ENCODE assay signal across 11 cellular contexts in the genomic region with DNA sequence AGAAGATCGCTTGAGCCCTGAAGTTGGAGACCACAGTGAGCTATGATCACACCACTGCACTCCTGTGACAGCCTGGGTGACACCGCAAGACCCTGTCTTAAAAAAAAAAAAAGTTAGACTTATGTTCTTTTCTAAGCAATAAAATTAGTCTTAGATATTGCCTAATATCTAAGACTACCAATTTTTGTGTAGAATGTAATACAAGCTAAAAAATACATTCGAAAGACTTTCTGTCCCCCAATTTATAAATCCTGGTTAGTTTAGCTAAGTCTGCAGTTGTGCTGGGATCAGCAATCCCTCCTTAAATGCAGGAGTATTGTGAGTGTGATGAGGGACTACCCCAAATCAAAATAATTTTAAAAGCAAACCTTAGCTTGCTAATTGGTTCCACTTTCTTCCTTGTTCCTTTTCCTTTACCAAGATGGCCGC. TPM values are rescaled to one million over a fixed set of nuclear protein-coding genes. Genes with fewer than 3 reads are reported as not detected.
DNase-seq lines count a peak whose midpoint lies in the region; ATAC-seq and TF ChIP-seq lines count a peak whose summit lies in the region.
"Had no signal": no experiment of that assay in that cellular context is flagged by ENCODE, and none has a peak within 500 bp of the region (broad histone marks: within the 10 kb centered on the region; RNA-seq: fewer than 3 reads in every experiment).

No MANE protein-coding gene starts in this region.

- TSS peak; percentile 14 for BruUV-seq in PC-3 (replicated peaks; lab: Mats Ljungman, UMichigan)

- no peak for DNase-seq in CD4-positive, alpha-beta memory T cell
- no peak for DNase-seq in PC-3
- no peak for DNase-seq in endodermal cell
- no peak for DNase-seq in osteocyte (ENCODE audit: extremely low spot score, unreplicated experiment)
- DNase-seq in activated effector memory CD4-positive, alpha-beta T cell treated with Interleukin-2 at 50 U/mL for 16 hours, result no peak
- no peak for DNase-seq in NCI-H345 (lab: John Stamatoyannopoulos, UW)
- DNase-seq in NCI-H2081 (lab: John Stamatoyannopoulos, UW), result no peak

- H3K4me3 ChIP-seq in CD4-positive, alpha-beta memory T cell (ENCODE audit: low read length in 2 of 2), result peak overlapping the region; percentile 64 to 81
- peak overlapping the region; percentile 82 for H3K4me3 ChIP-seq in PC-3 (ENCODE audit: low read length)
- H3K4me3 ChIP-seq in endodermal cell (ENCODE audit: low read length), result peak overlapping the region; percentile 90

- H3K79me2 ChIP-seq in PC-3 (ENCODE audit: low read length), result peaks cover 21% of the 10 kb centered on the region

- H3K9me3 ChIP-seq in CD4-positive, alpha-beta memory T cell (ENCODE audit: control insufficient read depth in 1 of 2, low read length in 2 of 2), result no peaks in the 10 kb centered on the region
- H3K9me3 ChIP-seq in PC-3 (ENCODE audit: low read length), result no peaks in the 10 kb centered on the region
- H3K9me3 ChIP-seq in endodermal cell (ENCODE audit: control insufficient read depth, low read length), result no peaks in the 10 kb centered on the region

- no peaks in the 10 kb centered on the region for H3K9me2 ChIP-seq in PC-3 (replicated peaks; ENCODE audit: low read length)

- no peaks in the 10 kb centered on the region for H3K36me3 ChIP-seq in CD4-positive, alpha-beta memory T cell (ENCODE audit: insufficient read depth, low read length)
- H3K36me3 ChIP-seq in PC-3 (ENCODE audit: low read depth, low read length) (peaks cover 12% of the 10 kb centered on the region), endodermal cell (ENCODE audit: control insufficient read depth, insufficient read depth, low read length) (peaks cover 22% of the 10 kb centered on the region)

- CTCF ChIA-PET in CD4-positive, alpha-beta memory T cell (lab: Charles Lee; ENCODE audit: partially characterized antibody), result interaction anchor here (0.6 to 9.0 kb wide), 13 partner anchors 10 to 654 kb away, joined by 3 to 114 read pairs (median 5); a partner anchor contains a TSS
- CTCF ChIA-PET in PC-3 (lab: Charles Lee), result interaction anchor here (0.5 to 1.4 kb wide), 5 partner anchors 11 to 159 kb away, joined by 3 to 10 read pairs (median 4); no protein-coding TSS in a partner anchor

- H3K27me3 ChIP-seq in CD4-positive, alpha-beta memory T cell (ENCODE audit: insufficient read depth, low read length), result no peaks in the 10 kb centered on the region
- H3K27me3 ChIP-seq in PC-3 (ENCODE audit: low read length), result no peaks in the 10 kb centered on the region
- H3K27me3 ChIP-seq in endodermal cell (ENCODE audit: control insufficient read depth, insufficient read depth, low read length, poor library complexity, severe bottlenecking), result peaks cover 29% of the 10 kb centered on the region

- no peaks in the 10 kb centered on the region for H3F3A ChIP-seq in PC-3 (ENCODE audit: low read length, unreplicated experiment)

- TF ChIP-seq CTCF in PC-3 (conservative IDR thresholded peaks at IDR 0.05; ENCODE audit: low read depth, low read length), result no peak
- TF ChIP-seq CTCF in endodermal cell (conservative IDR thresholded peaks at IDR 0.05), result no peak
- TF ChIP-seq CTCF in osteocyte (IDR thresholded peaks at IDR 0.05), result no peak

- ATAC-seq in PC-3 (no peak), HG03175 (IDR thresholded peaks at IDR 0.05; ENCODE audit: unreplicated experiment) (no peak)

- intact Hi-C loops in CD4-positive, alpha-beta memory T cell (cut with micrococcal nuclease), result loop anchor here (1.0 to 10.0 kb wide), 5 partner anchors 98 to 626 kb away; a partner anchor contains a TSS
- intact Hi-C loops in PC-3 (cut with micrococcal nuclease), result loop anchor here (2.0 kb wide), 1 partner anchor 98 kb away; a partner anchor contains a TSS

- H2AFZ ChIP-seq in PC-3 (ENCODE audit: low read length), result peak overlapping the region; percentile 90

- peak overlapping the region; percentile 90 for H3K4me2 ChIP-seq in PC-3 (ENCODE audit: low read length)

- peaks cover 10 to 23% of the 10 kb centered on the region in 2 donors for H3K36me3 Mint-ChIP-seq in CD4-positive, alpha-beta memory T cell
- H3K36me3 Mint-ChIP-seq in endodermal cell (ENCODE audit: low read depth) (peaks cover 21% of the 10 kb centered on the region), osteocyte (ENCODE audit: unreplicated experiment) (peaks cover 11% of the 10 kb centered on the region)

- peak overlapping the region; percentile 91 to 99 (median 96) for H3K4me3 Mint-ChIP-seq in CD4-positive, alpha-beta memory T cell
- H3K4me3 Mint-ChIP-seq in endodermal cell (peak overlapping the region; percentile 94), osteocyte (ENCODE audit: unreplicated experiment) (peak overlapping the region; percentile 93)

- H4K20me1 ChIP-seq in PC-3 (ENCODE audit: low read length), result no peaks in the 10 kb centered on the region

- H3K27ac Mint-ChIP-seq in CD4-positive, alpha-beta memory T cell, result peak overlapping the region; percentile 94 to 100 (median 98)
- H3K27ac Mint-ChIP-seq in endodermal cell (peak overlapping the region; percentile 97), osteocyte (ENCODE audit: unreplicated experiment) (peak overlapping the region; percentile 93)

- H3K9ac ChIP-seq in PC-3 (ENCODE audit: low read length) (peak overlapping the region; percentile 92; the same call in 1 of the 2 replicates), endodermal cell (ENCODE audit: extremely low read depth, low read length, poor library complexity, severe bottlenecking) (peak overlapping the region; percentile 73)

- no peaks in the 10 kb centered on the region for H3K27me3 Mint-ChIP-seq in CD4-positive, alpha-beta memory T cell
- H3K27me3 Mint-ChIP-seq in endodermal cell (ENCODE audit: insufficient read depth) (peaks cover 25% of the 10 kb centered on the region), osteocyte (ENCODE audit: unreplicated experiment) (peaks cover under 1% of the 10 kb centered on the region)

- H3K4me1 Mint-ChIP-seq in CD4-positive, alpha-beta memory T cell, result peaks cover 34 to 50% (median 39%) of the 10 kb centered on the region in 4 donors
- H3K4me1 Mint-ChIP-seq in endodermal cell (peaks cover 17% of the 10 kb centered on the region), osteocyte (ENCODE audit: unreplicated experiment) (peaks cover 34% of the 10 kb centered on the region)

- POLR2A ChIA-PET in CD4-positive, alpha-beta memory T cell (lab: Charles Lee; ENCODE audit: partially characterized antibody), result interaction anchor here (0.7 to 2.8 kb wide), 20 partner anchors 8 to 702 kb away, joined by 3 to 27 read pairs (median 4); a partner anchor contains a TSS
- POLR2A ChIA-PET in PC-3 (lab: Charles Lee; ENCODE audit: unreplicated experiment), result interaction anchor here (0.6 to 0.8 kb wide), 6 partner anchors 81 to 353 kb away, joined by 3 to 9 read pairs (median 6); no protein-coding TSS in a partner anchor

- peaks cover 45% of the 10 kb centered on the region for H3K4me1 ChIP-seq in CD4-positive, alpha-beta memory T cell (ENCODE audit: insufficient read depth, low read length)
- H3K4me1 ChIP-seq in PC-3 (ENCODE audit: insufficient read depth, low read length) (peaks cover 54% of the 10 kb centered on the region), endodermal cell (ENCODE audit: control insufficient read depth, insufficient read depth, low read length) (peaks cover 3% of the 10 kb centered on the region)

- H3K27ac ChIP-seq in CD4-positive, alpha-beta memory T cell (ENCODE audit: low read depth, low read length), result peak overlapping the region; percentile 92
- H3K27ac ChIP-seq in PC-3 (ENCODE audit: low read length), result no peak overlapping the region
- H3K27ac ChIP-seq in endodermal cell (ENCODE audit: low read depth, low read length), result no peak overlapping the region

- peaks cover 0 to 3% (median 0%) of the 10 kb centered on the region in 8 donors for H3K9me3 Mint-ChIP-seq in CD4-positive, alpha-beta memory T cell
- peaks cover 3% of the 10 kb centered on the region for H3K9me3 Mint-ChIP-seq in endodermal cell
- no peaks in the 10 kb centered on the region for H3K9me3 Mint-ChIP-seq in osteocyte (ENCODE audit: unreplicated experiment)

- WGBS in endodermal cell (ENCODE audit: insufficient coverage in 1 of 2, insufficient read length in 1 of 2), 2 experiments, result 41 to 65% methylated on average over 2 to 3 of the region's 4 CpGs

RNA-seq across cellular contexts. Expression of a gene that starts 0.4 kb away (rescaled TPM):
- 10 to 100 TPM; 34.8 to 37.3 TPM for total RNA-seq in CD4-positive, alpha-beta memory T cell
- 10 to 100 TPM; 46.0 to 49.5 TPM for polyA plus RNA-seq in CD4-positive, alpha-beta memory T cell
- total RNA-seq in PC-3 (2014; rRNA removed) (23.8 and 32.2 TPM in 2 replicates), endodermal cell (10 to 100 TPM; 41.6 to 42.4 TPM), osteocyte (34.6 and 39.1 TPM in 2 replicates)
- polyA plus RNA-seq in endodermal cell (2013, experiment 1 of 2), result 51.0 TPM
- polyA plus RNA-seq in endodermal cell (2013, experiment 2 of 2), result 54.2 TPM

RNA-seq across cellular contexts. Expression of a gene that starts 44.4 kb away (rescaled TPM):
- total RNA-seq in CD4-positive, alpha-beta memory T cell, result not detected
- polyA plus RNA-seq in CD4-positive, alpha-beta memory T cell, result not detected
- total RNA-seq in PC-3 (2014; rRNA removed) (not detected in 2 replicates), endodermal cell (not detected), osteocyte (not detected in 2 replicates)
- not detected for polyA plus RNA-seq in endodermal cell (2013, experiment 1 of 2)
- not detected for polyA plus RNA-seq in endodermal cell (2013, experiment 2 of 2)
- total RNA-seq: NCI-H460, subcutaneous adipose tissue had no signal
- polyA plus RNA-seq: esophagus had no signal

RNA-seq across cellular contexts. Expression of a gene that starts 48.5 kb away (rescaled TPM):
- total RNA-seq in CD4-positive, alpha-beta memory T cell, result 10 to 100 TPM; 45.5 to 45.7 TPM
- 10 to 100 TPM; 61.6 to 80.5 TPM for polyA plus RNA-seq in CD4-positive, alpha-beta memory T cell
- total RNA-seq in PC-3 (2014; rRNA removed) (17.5 and 30.4 TPM in 2 replicates), endodermal cell (10 to 100 TPM; 18.8 to 23.0 TPM), osteocyte (24.7 and 25.0 TPM in 2 replicates)
- polyA plus RNA-seq in endodermal cell (2013, experiment 1 of 2), result 23.2 TPM
- 20.8 TPM for polyA plus RNA-seq in endodermal cell (2013, experiment 2 of 2)
